In genomic region chr17:6303664-6304063, GRCh38 we compare ENCODE assay signal across 13 cellular contexts.
DNase-seq lines count a peak whose midpoint lies in the region; ATAC-seq, FAIRE-seq and TF ChIP-seq lines count a peak whose summit lies in the region.
"Had no signal": no experiment of that assay in that cellular context is flagged by ENCODE, and none has a peak within 500 bp of the region (broad histone marks: within the 10 kb centered on the region; RNA-seq: fewer than 3 reads in every experiment).

No MANE protein-coding gene starts in this region.

- no peaks in the 10 kb centered on the region for H3K9me1 ChIP-seq in keratinocyte (ENCODE audit: control insufficient read depth, extremely low read depth, insufficient read depth, low read length)

- DNase-seq in EH (ENCODE audit: low read depth) (peak; percentile 45), HPDE6-E6E7 (ENCODE audit: extremely low spot score) (peak; percentile 15), keratinocyte (ENCODE audit: low read depth, low spot score) (no peak), putamen (ENCODE audit: low spot score) (no peak), H4 (ENCODE audit: low spot score) (no peak), smooth muscle cell (lab: John Stamatoyannopoulos, UW; ENCODE audit: unreplicated experiment) (no peak)
- DNase-seq in activated CD8-positive, alpha-beta T cell treated with anti-CD3 and anti-CD28 coated beads for 36 hours = peak; percentile 42
- DNase-seq: HFFc6, NCI-H1105, substantia nigra had no signal

- H3K36me3 Mint-ChIP-seq in activated CD8-positive, alpha-beta T cell treated with anti-CD3 and anti-CD28 coated beads for 36 hours (ENCODE audit: low read depth) = no peaks in the 10 kb centered on the region
- H3K36me3 Mint-ChIP-seq: brain had no signal

- 8% methylated on average over 5 of the region's 5 CpGs for WGBS in smooth muscle cell (ENCODE audit: low lambda C conversion rate)

- no peak overlapping the region for H3K27ac Mint-ChIP-seq in activated CD8-positive, alpha-beta T cell treated with anti-CD3 and anti-CD28 coated beads for 36 hours
- H3K27ac Mint-ChIP-seq: brain, HFFc6 had no signal

- no peak for TF ChIP-seq CTCF in activated CD8-positive, alpha-beta T cell treated with anti-CD3 and anti-CD28 coated beads for 36 hours (IDR thresholded peaks at IDR 0.05)
- TF ChIP-seq CTCF in keratinocyte (optimal IDR thresholded peaks at IDR 0.05 in 1 of 3, IDR thresholded peaks at IDR 0.05 in 1 of 3, conservative IDR thresholded peaks at IDR 0.05 in 1 of 3; ENCODE audit: extremely low read depth in 1 of 3, insufficient read depth in 2 of 3, low read length in 3 of 3) (no peak), smooth muscle cell (IDR thresholded peaks at IDR 0.05; ENCODE audit: borderline replicate concordance, insufficient read depth, poor library complexity, severe bottlenecking) (no peak)

- H3K27me3 Mint-ChIP-seq in activated CD8-positive, alpha-beta T cell treated with anti-CD3 and anti-CD28 coated beads for 36 hours = peaks cover 24% of the 10 kb centered on the region

- H3K79me2 ChIP-seq in keratinocyte (ENCODE audit: control insufficient read depth, insufficient read depth, low read length) (no peaks in the 10 kb centered on the region), smooth muscle cell (ENCODE audit: low read depth) (no peaks in the 10 kb centered on the region)

- H3K27me3 ChIP-seq in keratinocyte (ENCODE audit: control insufficient read depth, extremely low read depth, insufficient read depth, low read length) = no peaks in the 10 kb centered on the region
- H3K27me3 ChIP-seq in smooth muscle cell (ENCODE audit: low read depth) = no peaks in the 10 kb centered on the region

- H3K4me3 Mint-ChIP-seq in activated CD8-positive, alpha-beta T cell treated with anti-CD3 and anti-CD28 coated beads for 36 hours = no peak overlapping the region
- H3K4me3 Mint-ChIP-seq: brain, HFFc6 had no signal

- no peaks in the 10 kb centered on the region for H3K4me1 ChIP-seq in keratinocyte (ENCODE audit: control insufficient read depth, extremely low read depth, insufficient read depth, low read length)
- no peaks in the 10 kb centered on the region for H3K4me1 ChIP-seq in smooth muscle cell (ENCODE audit: low read depth)

- POLR2A ChIA-PET in activated CD8-positive, alpha-beta T cell treated with anti-CD3 and anti-CD28 coated beads for 36 hours (lab: Charles Lee) = no interaction called here

- H4K20me1 ChIP-seq in keratinocyte (ENCODE audit: control insufficient read depth, extremely low read depth, insufficient read depth, low read length) (peaks cover 3% of the 10 kb centered on the region), smooth muscle cell (ENCODE audit: low read depth) (no peaks in the 10 kb centered on the region)

- H3K4me1 Mint-ChIP-seq in activated CD8-positive, alpha-beta T cell treated with anti-CD3 and anti-CD28 coated beads for 36 hours (ENCODE audit: low read depth) = no peaks in the 10 kb centered on the region

- H2AFZ ChIP-seq in keratinocyte (ENCODE audit: control insufficient read depth, low read length) = no peak overlapping the region
- H2AFZ ChIP-seq in smooth muscle cell (ENCODE audit: low read depth) = no peak overlapping the region

- ATAC-seq in activated CD8-positive, alpha-beta T cell treated with anti-CD3 and anti-CD28 coated beads for 36 hours = no peak
- no peak for ATAC-seq in HG02981 (IDR thresholded peaks at IDR 0.05; ENCODE audit: unreplicated experiment)
- ATAC-seq: right cardiac atrium had no signal

- H3K9me3 ChIP-seq in keratinocyte (ENCODE audit: control insufficient read depth, low read depth, low read length) (no peaks in the 10 kb centered on the region), smooth muscle cell (replicated peaks; ENCODE audit: low read depth) (no peaks in the 10 kb centered on the region)

- H3K27ac ChIP-seq in keratinocyte (ENCODE audit: control insufficient read depth, insufficient read depth, low read length) (no peak overlapping the region), smooth muscle cell (ENCODE audit: low read depth) (no peak overlapping the region)

- no peaks in the 10 kb centered on the region for H3K9me3 Mint-ChIP-seq in activated CD8-positive, alpha-beta T cell treated with anti-CD3 and anti-CD28 coated beads for 36 hours

- H3K4me3 ChIP-seq in keratinocyte (ENCODE audit: control insufficient read depth in 2 of 3, extremely low read depth in 1 of 3, insufficient read depth in 2 of 3, low read depth in 1 of 3, low read length in 3 of 3) = no peak overlapping the region
- no peak overlapping the region for H3K4me3 ChIP-seq in smooth muscle cell

- H3K36me3 ChIP-seq in keratinocyte (ENCODE audit: control insufficient read depth in 2 of 2, extremely low read depth in 1 of 2, insufficient read depth in 2 of 2, low read length in 2 of 2) (no peaks in the 10 kb centered on the region), smooth muscle cell (ENCODE audit: low read depth) (no peaks in the 10 kb centered on the region)

- H3K4me2 ChIP-seq in keratinocyte (ENCODE audit: control insufficient read depth, extremely low read depth, insufficient read depth, low read depth, low read length) (no peak overlapping the region), smooth muscle cell (no peak overlapping the region)

- intact Hi-C loops in activated CD8-positive, alpha-beta T cell treated with anti-CD3 and anti-CD28 coated beads for 36 hours (cut with micrococcal nuclease) = no loop called here

- CTCF ChIA-PET in activated CD8-positive, alpha-beta T cell treated with anti-CD3 and anti-CD28 coated beads for 36 hours (lab: Charles Lee) = no interaction called here

- no peaks in the 10 kb centered on the region for H3F3A ChIP-seq in smooth muscle cell (ENCODE audit: low read depth)

- dilution Hi-C loops in keratinocyte (cut with MboI; ENCODE audit: extremely low pct_ligation_motif_present, low sequenced_read_pairs) = no loop called here

- FAIRE-seq in keratinocyte (lab: Jason Lieb, UNC) = peak; percentile 46

- H3K9ac ChIP-seq in keratinocyte (ENCODE audit: control insufficient read depth, extremely low read depth, insufficient read depth, low read length) (no peak overlapping the region), smooth muscle cell (ENCODE audit: low read depth) (no peak overlapping the region)

Comparison
In these comparisons a context has a peak if more than half of its experiments do, and no peak if none do; other contexts are left out.
1. DNase-seq: peak in EH (single experiment), HPDE6-E6E7 (single experiment) and activated CD8-positive, alpha-beta T cell treated with anti-CD3 and anti-CD28 coated beads for 36 hours (single experiment); none in keratinocyte (single experiment), putamen (single experiment), H4 (single experiment) and smooth muscle cell (single experiment).